ENCODE assay signal across 16 cellular contexts in genomic region chr11:36394926-36395325, GRCh38.
DNase-seq lines count a peak whose midpoint lies in the region; ATAC-seq and TF ChIP-seq lines count a peak whose summit lies in the region.
"Had no signal": no experiment of that assay in that cellular context is flagged by ENCODE, and none has a peak within 500 bp of the region (broad histone marks: within the 10 kb centered on the region; RNA-seq: fewer than 3 reads in every experiment).

No MANE protein-coding gene starts in this region.

- POLR2A ChIA-PET in activated CD4-positive, alpha-beta memory T cell treated with anti-CD3 and anti-CD28 coated beads for 36 hours (lab: Charles Lee), result interaction anchor here (0.6 to 1.7 kb wide), 3 partner anchors 22 to 42 kb away, joined by 3 to 6 read pairs (median 3); no protein-coding TSS in a partner anchor
- POLR2A ChIA-PET in activated CD4-positive, alpha-beta memory T cell treated with anti-CD3 and anti-CD28 coated beads, Interleukin-2, amount 10 ng/mL, durations not matched to agents 7 days and 5 days (lab: Charles Lee), result interaction anchor here (0.8 kb wide), 1 partner anchor 17 kb away, joined by 3 read pairs; no protein-coding TSS in a partner anchor

- intact Hi-C loops in activated CD4-positive, alpha-beta memory T cell treated with anti-CD3 and anti-CD28 coated beads for 36 hours (cut with micrococcal nuclease), result loop anchor here (1.0 to 10.0 kb wide), 5 partner anchors 36 to 350 kb away; no protein-coding TSS in a partner anchor
- intact Hi-C loops in adrenal gland (cut with DNase I), result no loop called here

- peaks cover 68% of the 10 kb centered on the region for H3K4me1 Mint-ChIP-seq in activated CD4-positive, alpha-beta memory T cell treated with anti-CD3 and anti-CD28 coated beads for 36 hours (ENCODE audit: low read depth)
- H3K4me1 Mint-ChIP-seq in activated CD4-positive, alpha-beta memory T cell treated with anti-CD3 and anti-CD28 coated beads, Interleukin-2, amount 10 ng/mL, durations not matched to agents 7 days and 5 days, result peaks cover 60% of the 10 kb centered on the region
- peaks cover 22% of the 10 kb centered on the region for H3K4me1 Mint-ChIP-seq in T-helper 17 cell
- H3K4me1 Mint-ChIP-seq in central memory CD8-positive, alpha-beta T cell, result peaks cover 75% of the 10 kb centered on the region
- peaks cover 55 to 72% of the 10 kb centered on the region in 2 donors for H3K4me1 Mint-ChIP-seq in stimulated activated naive B cell treated with anti-CD40 and anti-IgM and Interleukin-4, amounts not matched to agents 10 μg/mL and 1 μg/mL and 100 μg/mL, for 72 hours

- H3K36me3 Mint-ChIP-seq in activated CD4-positive, alpha-beta memory T cell treated with anti-CD3 and anti-CD28 coated beads for 36 hours, result peaks cover 19% of the 10 kb centered on the region
- peaks cover 40% of the 10 kb centered on the region for H3K36me3 Mint-ChIP-seq in activated CD4-positive, alpha-beta memory T cell treated with anti-CD3 and anti-CD28 coated beads, Interleukin-2, amount 10 ng/mL, durations not matched to agents 7 days and 5 days (ENCODE audit: low read depth)
- H3K36me3 Mint-ChIP-seq in T-helper 17 cell (ENCODE audit: low read depth), result no peaks in the 10 kb centered on the region
- peaks cover 61% of the 10 kb centered on the region for H3K36me3 Mint-ChIP-seq in central memory CD8-positive, alpha-beta T cell (ENCODE audit: insufficient read depth)
- peaks cover 12 to 28% of the 10 kb centered on the region in 2 donors for H3K36me3 Mint-ChIP-seq in stimulated activated naive B cell treated with anti-CD40 and anti-IgM and Interleukin-4, amounts not matched to agents 10 μg/mL and 1 μg/mL and 100 μg/mL, for 72 hours

- no peak for DNase-seq in activated CD4-positive, alpha-beta memory T cell treated with anti-CD3 and anti-CD28 coated beads for 36 hours
- no peak for DNase-seq in activated CD4-positive, alpha-beta memory T cell treated with anti-CD3 and anti-CD28 coated beads, Interleukin-2, amount 10 ng/mL, durations not matched to agents 7 days and 5 days
- DNase-seq in T-helper 17 cell (no peak), T-helper 9 cell (no peak), adrenal gland (no peak)
- DNase-seq in central memory CD8-positive, alpha-beta T cell (ENCODE audit: low spot score in 2 of 2), result no peak
- DNase-seq in stimulated activated naive B cell treated with anti-CD40 and anti-IgM and Interleukin-4, amounts not matched to agents 10 μg/mL and 1 μg/mL and 100 μg/mL, for 72 hours, result no peak
- DNase-seq: C1 segment of cervical spinal cord, DND-41, HCEC 1CT, NCI-H1417 treated with DMSO at 0.1 percent for 48 hours, NCI-H1930, NCI-H2171, NCI-H446 treated with DMSO at 0.1 percent for 48 hours had no signal

- H3K4me3 Mint-ChIP-seq in activated CD4-positive, alpha-beta memory T cell treated with anti-CD3 and anti-CD28 coated beads for 36 hours, result peak overlapping the region; percentile 38
- no peak overlapping the region for H3K4me3 Mint-ChIP-seq in activated CD4-positive, alpha-beta memory T cell treated with anti-CD3 and anti-CD28 coated beads, Interleukin-2, amount 10 ng/mL, durations not matched to agents 7 days and 5 days
- no peak overlapping the region for H3K4me3 Mint-ChIP-seq in T-helper 17 cell
- H3K4me3 Mint-ChIP-seq in central memory CD8-positive, alpha-beta T cell, result peak overlapping the region; percentile 50
- peak overlapping the region in 1 of 2 donors; percentile 25 for H3K4me3 Mint-ChIP-seq in stimulated activated naive B cell treated with anti-CD40 and anti-IgM and Interleukin-4, amounts not matched to agents 10 μg/mL and 1 μg/mL and 100 μg/mL, for 72 hours

- TF ChIP-seq POLR2A in adrenal gland (IDR thresholded peaks at IDR 0.05), result no peak

- no peak for ATAC-seq in T-helper 17 cell
- ATAC-seq in central memory CD8-positive, alpha-beta T cell (replicated peaks; ENCODE audit: extremely low read depth, poor library complexity, severe bottlenecking), result no peak
- peak; percentile 30 to 35 for ATAC-seq in stimulated activated naive B cell treated with anti-CD40 and anti-IgM and Interleukin-4, amounts not matched to agents 10 μg/mL and 1 μg/mL and 100 μg/mL, for 72 hours (replicated peaks)
- ATAC-seq: A549 had no signal

- no peaks in the 10 kb centered on the region for H3K4me1 ChIP-seq in adrenal gland (replicated peaks in 1 of 2)
- H3K4me1 ChIP-seq: A549 had no signal

- TF ChIP-seq CTCF in adrenal gland (IDR thresholded peaks at IDR 0.05), result no peak

- H3K36me3 ChIP-seq in adrenal gland (replicated peaks in 1 of 2), result no peaks in the 10 kb centered on the region

- 86 to 96% (median 87%) methylated on average over 3 of the region's 3 CpGs for WGBS in adrenal gland, 4 donors

- H3K27ac Mint-ChIP-seq in activated CD4-positive, alpha-beta memory T cell treated with anti-CD3 and anti-CD28 coated beads for 36 hours, result peak overlapping the region; percentile 73
- no peak overlapping the region for H3K27ac Mint-ChIP-seq in activated CD4-positive, alpha-beta memory T cell treated with anti-CD3 and anti-CD28 coated beads, Interleukin-2, amount 10 ng/mL, durations not matched to agents 7 days and 5 days
- H3K27ac Mint-ChIP-seq in T-helper 17 cell, result peak overlapping the region; percentile 27
- peak overlapping the region; percentile 58 for H3K27ac Mint-ChIP-seq in central memory CD8-positive, alpha-beta T cell (ENCODE audit: low read depth)
- peak overlapping the region; percentile 38 for H3K27ac Mint-ChIP-seq in stimulated activated naive B cell treated with anti-CD40 and anti-IgM and Interleukin-4, amounts not matched to agents 10 μg/mL and 1 μg/mL and 100 μg/mL, for 72 hours

- H3K9me3 ChIP-seq in T-helper 17 cell (ENCODE audit: control insufficient read depth, low read length, poor library complexity, severe bottlenecking), result no peaks in the 10 kb centered on the region
- no peaks in the 10 kb centered on the region for H3K9me3 ChIP-seq in adrenal gland (replicated peaks in 1 of 3)
- H3K9me3 ChIP-seq: A549 had no signal

- H3K27me3 Mint-ChIP-seq in activated CD4-positive, alpha-beta memory T cell treated with anti-CD3 and anti-CD28 coated beads for 36 hours, result no peaks in the 10 kb centered on the region
- H3K27me3 Mint-ChIP-seq in activated CD4-positive, alpha-beta memory T cell treated with anti-CD3 and anti-CD28 coated beads, Interleukin-2, amount 10 ng/mL, durations not matched to agents 7 days and 5 days, result no peaks in the 10 kb centered on the region
- peaks cover 4% of the 10 kb centered on the region for H3K27me3 Mint-ChIP-seq in T-helper 17 cell
- H3K27me3 Mint-ChIP-seq in central memory CD8-positive, alpha-beta T cell, result no peaks in the 10 kb centered on the region
- no peaks in the 10 kb centered on the region for H3K27me3 Mint-ChIP-seq in stimulated activated naive B cell treated with anti-CD40 and anti-IgM and Interleukin-4, amounts not matched to agents 10 μg/mL and 1 μg/mL and 100 μg/mL, for 72 hours

- H3K4me3 ChIP-seq in adrenal gland, result no peak overlapping the region
- H3K4me3 ChIP-seq: A549 had no signal

- H3K9me3 Mint-ChIP-seq in activated CD4-positive, alpha-beta memory T cell treated with anti-CD3 and anti-CD28 coated beads for 36 hours, result no peaks in the 10 kb centered on the region
- H3K9me3 Mint-ChIP-seq in activated CD4-positive, alpha-beta memory T cell treated with anti-CD3 and anti-CD28 coated beads, Interleukin-2, amount 10 ng/mL, durations not matched to agents 7 days and 5 days, result no peaks in the 10 kb centered on the region
- H3K9me3 Mint-ChIP-seq in central memory CD8-positive, alpha-beta T cell, result no peaks in the 10 kb centered on the region
- peaks cover 6 to 9% of the 10 kb centered on the region in 2 donors for H3K9me3 Mint-ChIP-seq in stimulated activated naive B cell treated with anti-CD40 and anti-IgM and Interleukin-4, amounts not matched to agents 10 μg/mL and 1 μg/mL and 100 μg/mL, for 72 hours

- no peak overlapping the region for H3K27ac ChIP-seq in adrenal gland
- H3K27ac ChIP-seq: A549, RWPE1 had no signal

- CTCF ChIA-PET in activated CD4-positive, alpha-beta memory T cell treated with anti-CD3 and anti-CD28 coated beads for 36 hours (lab: Charles Lee), result interaction anchor here (0.8 to 1.5 kb wide), 9 partner anchors 10 to 103 kb away, joined by 3 to 5 read pairs (median 4); no protein-coding TSS in a partner anchor
- CTCF ChIA-PET in activated CD4-positive, alpha-beta memory T cell treated with anti-CD3 and anti-CD28 coated beads, Interleukin-2, amount 10 ng/mL, durations not matched to agents 7 days and 5 days (lab: Charles Lee), result interaction anchor here (1.3 kb wide), 1 partner anchor 19 kb away, joined by 6 read pairs; no protein-coding TSS in a partner anchor

- H3K27me3 ChIP-seq in adrenal gland, result no peaks in the 10 kb centered on the region

Comparison
In these comparisons a context has a peak if more than half of its experiments do, and no peak if none do; other contexts are left out.
1. H3K4me3 Mint-ChIP-seq: peak in activated CD4-positive, alpha-beta memory T cell treated with anti-CD3 and anti-CD28 coated beads for 36 hours (single experiment) and central memory CD8-positive, alpha-beta T cell (single experiment); none in activated CD4-positive, alpha-beta memory T cell treated with anti-CD3 and anti-CD28 coated beads, Interleukin-2, amount 10 ng/mL, durations not matched to agents 7 days and 5 days (single experiment) and T-helper 17 cell (single experiment).
2. ATAC-seq: peak in stimulated activated naive B cell treated with anti-CD40 and anti-IgM and Interleukin-4, amounts not matched to agents 10 μg/mL and 1 μg/mL and 100 μg/mL, for 72 hours (2 of 2); none in T-helper 17 cell (single experiment) and central memory CD8-positive, alpha-beta T cell (single experiment).